Comparison of ENCODE assay signal across 8 cellular contexts in the genomic region with DNA sequence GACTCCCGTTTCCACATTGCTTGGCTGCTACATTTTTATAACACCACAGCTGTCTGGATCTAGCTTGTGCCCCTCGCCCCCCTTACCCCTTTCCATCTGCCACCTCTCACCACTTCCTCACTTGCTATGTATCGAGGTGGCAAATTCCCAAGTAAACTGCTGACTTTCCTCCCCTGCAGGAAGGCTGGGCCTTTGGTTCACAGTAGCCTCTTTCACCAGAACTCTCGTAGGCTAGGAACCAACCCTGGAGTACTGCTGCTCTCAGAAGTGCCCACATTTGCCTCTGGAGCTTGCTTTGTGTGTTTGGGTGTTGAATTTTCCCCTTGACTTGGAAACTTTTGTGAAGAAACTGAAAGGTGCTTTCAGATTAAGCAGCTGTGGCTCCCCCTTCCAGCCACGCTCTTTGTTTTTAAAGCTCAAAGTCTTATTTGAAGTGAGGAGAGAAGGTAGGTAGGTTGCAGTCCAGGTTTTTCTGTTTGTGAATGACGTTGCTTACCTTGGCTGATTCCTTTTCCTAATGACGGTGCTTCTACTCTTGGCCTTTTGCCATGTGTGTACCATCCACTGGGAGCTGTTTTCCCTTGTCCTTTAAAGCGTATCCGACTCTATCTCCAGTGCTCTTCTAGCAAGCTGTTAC.
DNase-seq lines count a peak whose midpoint lies in the region; ATAC-seq and TF ChIP-seq lines count a peak whose summit lies in the region.

No MANE protein-coding gene starts in this region.

- peak overlapping the region; percentile 42 for H3K27ac ChIP-seq in CD4-positive, alpha-beta T cell (ENCODE audit: low read depth, low read length)
- H3K27ac ChIP-seq in hepatocyte (peak overlapping the region; percentile 94), thymus (ENCODE audit: low read depth) (peak overlapping the region; percentile 99)

- TF ChIP-seq POLR2A in lower leg skin (IDR thresholded peaks at IDR 0.05), result no peak

- H4K20me1 ChIP-seq in hepatocyte (ENCODE audit: insufficient read depth, poor library complexity, severe bottlenecking), result peaks cover 13% of the 10 kb centered on the region

- TF ChIP-seq CTCF in CD4-positive, alpha-beta T cell (IDR thresholded peaks at IDR 0.05), result no peak
- no peak for TF ChIP-seq CTCF in hepatocyte (IDR thresholded peaks at IDR 0.05; ENCODE audit: poor library complexity)
- TF ChIP-seq CTCF in lower leg skin (IDR thresholded peaks at IDR 0.05), result no peak

- H3K79me2 ChIP-seq in hepatocyte, result peaks cover 95% of the 10 kb centered on the region

- no peaks in the 10 kb centered on the region for H3K27me3 Mint-ChIP-seq in CD4-positive, alpha-beta T cell
- H3K27me3 Mint-ChIP-seq in activated T-cell treated with anti-CD3 and anti-CD28 coated beads, Interleukin-2, amount 50 U/mL, for 4 hours (ENCODE audit: low read depth), result no peaks in the 10 kb centered on the region

- no peak overlapping the region for H2AFZ ChIP-seq in hepatocyte

- ATAC-seq in CD4-positive, alpha-beta T cell (ENCODE audit: poor library complexity), result peak; percentile 28
- ATAC-seq in activated T-cell treated with anti-CD3 and anti-CD28 coated beads, Interleukin-2, amount 50 U/mL, for 4 hours, result peak; percentile 7 to 22
- ATAC-seq in GM19397 (IDR thresholded peaks at IDR 0.05; ENCODE audit: unreplicated experiment), result no peak

- CTCF ChIA-PET in CD4-positive, alpha-beta T cell (lab: Charles Lee), result interaction anchor here (1.0 to 1.8 kb wide), 5 partner anchors 12 to 121 kb away, joined by 3 to 4 read pairs (median 4); no protein-coding TSS in a partner anchor

- H3K36me3 ChIP-seq in hepatocyte (replicated peaks; ENCODE audit: insufficient read depth, low read depth), result no peaks in the 10 kb centered on the region
- no peaks in the 10 kb centered on the region for H3K36me3 ChIP-seq in thymus (ENCODE audit: control insufficient read depth, insufficient read depth)

- H3K9me3 ChIP-seq in CD4-positive, alpha-beta T cell (ENCODE audit: control insufficient read depth, low read length), result no peaks in the 10 kb centered on the region
- H3K9me3 ChIP-seq in hepatocyte (ENCODE audit: low read depth) (no peaks in the 10 kb centered on the region), thymus (ENCODE audit: control insufficient read depth) (no peaks in the 10 kb centered on the region)

- peak overlapping the region; percentile 59 for H3K4me2 ChIP-seq in hepatocyte

- H3K4me1 ChIP-seq in hepatocyte (ENCODE audit: insufficient read depth) (peaks cover 12% of the 10 kb centered on the region), thymus (ENCODE audit: control insufficient read depth, insufficient read depth, low read length) (peaks cover 34% of the 10 kb centered on the region)

- DNase-seq in CD4-positive, alpha-beta T cell, result peak in 2 of 10 experiments; percentile 3 to 4
- DNase-seq in NCI-H1092 treated with DMSO at 0.1 percent for 48 hours (lab: John Stamatoyannopoulos, UW), result peak; percentile 98
- no peak for DNase-seq in activated T-cell treated with anti-CD3 and anti-CD28 coated beads, Interleukin-2, amount 50 U/mL, for 4 hours
- peak; percentile 42 for DNase-seq in hepatocyte (ENCODE audit: low spot score)
- DNase-seq in lower leg skin (ENCODE audit: low spot score in 2 of 2), result no peak
- DNase-seq in H4 (ENCODE audit: low spot score), result no peak

- no peaks in the 10 kb centered on the region for H3K27me3 ChIP-seq in CD4-positive, alpha-beta T cell (ENCODE audit: control insufficient read depth, insufficient read depth, low read length)
- H3K27me3 ChIP-seq in hepatocyte (no peaks in the 10 kb centered on the region), thymus (ENCODE audit: control insufficient read depth, insufficient read depth) (no peaks in the 10 kb centered on the region)

- peak overlapping the region; percentile 97 for H3K27ac Mint-ChIP-seq in CD4-positive, alpha-beta T cell

- H3K4me3 ChIP-seq in hepatocyte (no peak overlapping the region), thymus (ENCODE audit: low read length) (peak overlapping the region; percentile 45), lower leg skin (ENCODE audit: low read depth, poor library complexity, severe bottlenecking) (no peak overlapping the region)

- peaks cover 70% of the 10 kb centered on the region for H3K4me1 Mint-ChIP-seq in CD4-positive, alpha-beta T cell (ENCODE audit: low read depth)
- peaks cover 68% of the 10 kb centered on the region for H3K4me1 Mint-ChIP-seq in activated T-cell treated with anti-CD3 and anti-CD28 coated beads, Interleukin-2, amount 50 U/mL, for 4 hours (ENCODE audit: low read depth)

- intact Hi-C loops in CD4-positive, alpha-beta T cell (cut with DNase I, micrococcal nuclease), result loop anchor here (5.0 kb wide), 3 partner anchors 73 to 92 kb away; a partner anchor contains a TSS
- intact Hi-C loops in lower leg skin (cut with DNase I; ENCODE audit: low total_unique reads), result no loop called here

- H3K4me3 Mint-ChIP-seq in CD4-positive, alpha-beta T cell, result peak overlapping the region; percentile 76
- H3K4me3 Mint-ChIP-seq in activated T-cell treated with anti-CD3 and anti-CD28 coated beads, Interleukin-2, amount 50 U/mL, for 4 hours, result peak overlapping the region; percentile 61

- H3K9me3 Mint-ChIP-seq in CD4-positive, alpha-beta T cell, result peaks cover 6% of the 10 kb centered on the region
- peaks cover 8% of the 10 kb centered on the region for H3K9me3 Mint-ChIP-seq in activated T-cell treated with anti-CD3 and anti-CD28 coated beads, Interleukin-2, amount 50 U/mL, for 4 hours

- WGBS in hepatocyte (ENCODE audit: low lambda C conversion rate, missing lambda C conversion rate), result 54% methylated on average over 9 of the region's 9 CpGs
- WGBS in thymus, result 26% methylated on average over 9 of the region's 9 CpGs
- WGBS in lower leg skin, 2 donors, result 32 to 37% methylated on average over 9 of the region's 9 CpGs

- peaks cover 8% of the 10 kb centered on the region for H3K36me3 Mint-ChIP-seq in CD4-positive, alpha-beta T cell (ENCODE audit: low read depth)
- H3K36me3 Mint-ChIP-seq in activated T-cell treated with anti-CD3 and anti-CD28 coated beads, Interleukin-2, amount 50 U/mL, for 4 hours (ENCODE audit: insufficient read depth), result no peaks in the 10 kb centered on the region

- no peaks in the 10 kb centered on the region for H3K9me2 ChIP-seq in hepatocyte (replicated peaks; ENCODE audit: insufficient read depth)

- POLR2A ChIA-PET in CD4-positive, alpha-beta T cell (lab: Charles Lee), result interaction anchor here (0.9 to 5.3 kb wide), 6 partner anchors 9 to 90 kb away, joined by 3 to 66 read pairs (median 4); a partner anchor contains a TSS

Comparison
In these comparisons a context has a peak if more than half of its experiments do, and no peak if none do; other contexts are left out.
1. DNase-seq: peak in NCI-H1092 treated with DMSO at 0.1 percent for 48 hours (single experiment) and hepatocyte (single experiment); none in activated T-cell treated with anti-CD3 and anti-CD28 coated beads, Interleukin-2, amount 50 U/mL, for 4 hours (single experiment), lower leg skin (0 of 2) and H4 (single experiment).
2. H3K27ac ChIP-seq: peak in every context shown above with its lines; median percentile 99 in thymus; 94 in hepatocyte; 42 in CD4-positive, alpha-beta T cell.